In the genomic region with DNA sequence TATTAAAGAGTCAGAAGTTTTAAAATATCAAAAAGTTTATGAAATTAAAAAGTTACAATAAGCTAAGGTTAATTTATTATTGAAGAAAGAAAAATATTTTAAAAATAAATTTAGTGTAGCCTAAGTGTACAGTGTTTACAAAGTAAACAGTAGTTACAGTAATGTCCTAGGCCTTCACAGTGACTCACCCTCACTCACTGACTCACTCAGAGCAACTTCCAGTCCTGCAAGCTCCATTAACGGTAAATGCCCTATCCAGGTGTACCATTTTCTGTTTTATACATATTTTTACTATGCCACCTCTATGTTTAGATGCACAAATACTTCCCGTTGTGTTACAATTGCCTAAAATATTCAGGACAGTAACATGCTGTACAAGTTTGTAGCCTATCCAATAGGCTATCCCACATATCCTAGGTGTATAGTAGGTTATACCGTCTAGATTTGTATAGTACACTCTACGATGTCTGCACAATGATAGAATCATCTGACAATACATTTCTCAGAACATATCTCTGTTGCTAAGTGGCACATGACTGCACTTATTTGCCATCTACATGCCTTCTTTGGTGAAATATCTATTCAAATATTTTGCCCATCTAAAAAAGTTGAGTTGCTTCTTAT, we compare ENCODE assay signal across 15 cellular contexts.
DNase-seq lines count a peak whose midpoint lies in the region; ATAC-seq and TF ChIP-seq lines count a peak whose summit lies in the region.
"Had no signal": no experiment of that assay in that cellular context is flagged by ENCODE, and none has a peak within 500 bp of the region (broad histone marks: within the 10 kb centered on the region; RNA-seq: fewer than 3 reads in every experiment).

No MANE protein-coding gene starts in this region.

- H3K27ac ChIP-seq in brain microvascular endothelial cell, result no peak overlapping the region
- H3K27ac ChIP-seq: uterus had no signal

- ATAC-seq in GM21447 (IDR thresholded peaks at IDR 0.05; ENCODE audit: unreplicated experiment), result no peak

- no peak overlapping the region for H3K4me3 ChIP-seq in brain microvascular endothelial cell (ENCODE audit: low read depth, low read length)
- H3K4me3 ChIP-seq: HAP-1, uterus had no signal

- no peaks in the 10 kb centered on the region for H3K27me3 ChIP-seq in brain microvascular endothelial cell (replicated peaks)
- H3K27me3 ChIP-seq: uterus had no signal

- H3K36me3 ChIP-seq in brain microvascular endothelial cell (replicated peaks), result no peaks in the 10 kb centered on the region
- H3K36me3 ChIP-seq: HAP-1, uterus had no signal

- in situ Hi-C loops in ACHN (cut with HindIII; ENCODE audit: low pct_ligation_motif_present, low pct_unique_long_range_greater_than_20kb, low sequenced_read_pairs), result loop anchor here (25.0 kb wide), 1 partner anchor 111 kb away; no protein-coding TSS in a partner anchor
- in situ Hi-C loops in brain microvascular endothelial cell (cut with HindIII; ENCODE audit: low pct_ligation_motif_present, low sequenced_read_pairs), result loop anchor here (25.0 kb wide), 1 partner anchor 111 kb away; no protein-coding TSS in a partner anchor

- DNase-seq in ACHN (peak; percentile 50), LoVo (ENCODE audit: low spot score) (peak; percentile 59), brain microvascular endothelial cell (peak; percentile 69), islet precursor cell (peak; percentile 54), cerebellar nuclear complex (lab: John Stamatoyannopoulos, UW) (no peak), HuH-7.5 (ENCODE audit: low spot score) (no peak), NCI-H2171 treated with DMSO at 0.1 percent for 48 hours (lab: John Stamatoyannopoulos, UW) (no peak)
- DNase-seq: activated CD4-positive, alpha-beta memory T cell treated with anti-CD3 and anti-CD28 coated beads, Interleukin-2, amount 10 ng/mL, durations not matched to agents 7 days and 5 days; activated naive CD4-positive, alpha-beta T cell treated with Interleukin-2 at 50 U/mL for 16 hours; cortex of kidney; NCI-H2029; occipital lobe; uterus had no signal

- TF ChIP-seq CTCF in brain microvascular endothelial cell (IDR thresholded peaks at IDR 0.05; ENCODE audit: low read depth, low read length, missing control alignments), result no peak

Comparison
In these comparisons a context has a peak if more than half of its experiments do, and no peak if none do; other contexts are left out.
1. DNase-seq: peak in ACHN (single experiment), LoVo (single experiment), brain microvascular endothelial cell (single experiment) and islet precursor cell (single experiment); none in cerebellar nuclear complex (0 of 2), HuH-7.5 (single experiment) and NCI-H2171 treated with DMSO at 0.1 percent for 48 hours (single experiment).